ENCODE assay signal across 14 cellular contexts in genomic region chr12:96263449-96263902, GRCh38.
DNase-seq lines count a peak whose midpoint lies in the region; ATAC-seq and TF ChIP-seq lines count a peak whose summit lies in the region.
"Had no signal": no experiment of that assay in that cellular context is flagged by ENCODE, and none has a peak within 500 bp of the region (broad histone marks: within the 10 kb centered on the region; RNA-seq: fewer than 3 reads in every experiment).

No MANE protein-coding gene starts in this region.

- no peak for TF ChIP-seq CTCF in cardiac fibroblast (IDR thresholded peaks at IDR 0.05; ENCODE audit: low read depth, low read length)

- peak; percentile 89 for DNase-seq in DMS153 (lab: John Stamatoyannopoulos, UW)
- DNase-seq in NCI-H1105 treated with DMSO at 0.1 percent for 48 hours (lab: John Stamatoyannopoulos, UW) = peak; percentile 72
- peak; percentile 48 to 57 for DNase-seq in cardiac fibroblast (ENCODE audit: low read depth in 2 of 2)
- no peak for DNase-seq in naive B cell
- no peak for DNase-seq in activated CD4-positive, alpha-beta T cell treated with anti-CD3 and anti-CD28 coated beads, Interleukin-2, amount 50 U/mL, for 48 hours
- DNase-seq in NCI-H187 (lab: John Stamatoyannopoulos, UW) = no peak
- DNase-seq: foreskin melanocyte; NCI-H524 treated with DMSO at 0.1 percent for 48 hours; stimulated activated CD4-positive, alpha-beta T cell treated with anti-CD3 and anti-CD28 coated beads, Interleukin-12 subunit alpha, Interleukin-12 subunit beta, amount 100 ng/mL, for 4 hours had no signal

- H3K36me3 Mint-ChIP-seq in naive B cell = peaks cover 21 to 30% of the 10 kb centered on the region in 2 donors

- ATAC-seq in naive B cell (ENCODE audit: low read depth in 2 of 2) (no peak), GM18520 (IDR thresholded peaks at IDR 0.05; ENCODE audit: unreplicated experiment) (no peak), GM18517 (IDR thresholded peaks at IDR 0.05; ENCODE audit: unreplicated experiment) (no peak)
- ATAC-seq: stimulated activated memory B cell treated with anti-CD40 and anti-IgM and Interleukin-4, amounts not matched to agents 10 μg/mL and 1 μg/mL and 100 μg/mL, for 72 hours had no signal

- no peaks in the 10 kb centered on the region for H3K27me3 Mint-ChIP-seq in naive B cell
- H3K27me3 Mint-ChIP-seq: stimulated activated memory B cell treated with anti-CD40 and anti-IgM and Interleukin-4, amounts not matched to agents 10 μg/mL and 1 μg/mL and 100 μg/mL, for 72 hours had no signal

- no peak overlapping the region for H3K4me3 Mint-ChIP-seq in naive B cell
- H3K4me3 Mint-ChIP-seq: stimulated activated memory B cell treated with anti-CD40 and anti-IgM and Interleukin-4, amounts not matched to agents 10 μg/mL and 1 μg/mL and 100 μg/mL, for 72 hours; T-helper 1 cell treated with Interleukin-12 subunit alpha and Interleukin-12 subunit beta and Interleukin-4 antibody, amounts not matched to agents 30 μg/mL and 1 μg/mL, for 36 hours had no signal

- H3K4me3 ChIP-seq in cardiac fibroblast (replicated peaks in 1 of 2; ENCODE audit: low read depth in 2 of 2, low read length in 2 of 2) = no peak overlapping the region
- H3K4me3 ChIP-seq: lung had no signal

- H3K4me1 Mint-ChIP-seq in naive B cell = peaks cover 6 to 13% (median 8%) of the 10 kb centered on the region in 3 donors

- no peaks in the 10 kb centered on the region for H3K9me3 Mint-ChIP-seq in naive B cell
- H3K9me3 Mint-ChIP-seq: stimulated activated memory B cell treated with anti-CD40 and anti-IgM and Interleukin-4, amounts not matched to agents 10 μg/mL and 1 μg/mL and 100 μg/mL, for 72 hours; T-helper 1 cell treated with Interleukin-12 subunit alpha and Interleukin-12 subunit beta and Interleukin-4 antibody, amounts not matched to agents 30 μg/mL and 1 μg/mL, for 36 hours had no signal

- peak overlapping the region in 4 of 6 donors; percentile 36 to 96 (median 59) for H3K27ac Mint-ChIP-seq in naive B cell
- H3K27ac Mint-ChIP-seq: stimulated activated memory B cell treated with anti-CD40 and anti-IgM and Interleukin-4, amounts not matched to agents 10 μg/mL and 1 μg/mL and 100 μg/mL, for 72 hours; T-helper 1 cell treated with Interleukin-12 subunit alpha and Interleukin-12 subunit beta and Interleukin-4 antibody, amounts not matched to agents 30 μg/mL and 1 μg/mL, for 36 hours had no signal

Comparison
In these comparisons a context has a peak if more than half of its experiments do, and no peak if none do; other contexts are left out.
1. DNase-seq: peak in DMS153 (single experiment), NCI-H1105 treated with DMSO at 0.1 percent for 48 hours (single experiment) and cardiac fibroblast (2 of 2); none in naive B cell (single experiment), activated CD4-positive, alpha-beta T cell treated with anti-CD3 and anti-CD28 coated beads, Interleukin-2, amount 50 U/mL, for 48 hours (0 of 2) and NCI-H187 (0 of 2).